Comparison of ENCODE assay signal across 22 cellular contexts in genomic region chr12:127642208-127642607, GRCh38.
A peak's percentile ranks its signal among the peaks of the same experiment; 100 is the strongest.
DNase-seq lines count a peak whose midpoint lies in the region; ATAC-seq and TF ChIP-seq lines count a peak whose summit lies in the region.
"Had no signal": no experiment of that assay in that cellular context is flagged by ENCODE, and none has a peak within 500 bp of the region (broad histone marks: within the 10 kb centered on the region; RNA-seq: fewer than 3 reads in every experiment).

No MANE protein-coding gene starts in this region.

- H2AFZ ChIP-seq in IMR-90 (replicated peaks; ENCODE audit: low read length, poor library complexity): no peak overlapping the region
- no peak overlapping the region for H2AFZ ChIP-seq in trophoblast cell (ENCODE audit: insufficient read depth, low read length, poor library complexity)
- H2AFZ ChIP-seq: GM23248 had no signal

- H3K27ac ChIP-seq in IMR-90 (ENCODE audit: insufficient read depth, low read length): no peak overlapping the region
- no peak overlapping the region for H3K27ac ChIP-seq in endodermal cell (ENCODE audit: low read depth, low read length)
- H3K27ac ChIP-seq in trophoblast cell (ENCODE audit: low read depth, low read length): no peak overlapping the region
- H3K27ac ChIP-seq: A549; BLaER1 treated with 17β-estradiol and CSF1 and Interleukin-3, amounts not matched to agents 10 nM and 100 nM; GM23248 had no signal

- no peak overlapping the region for H3K56ac ChIP-seq in IMR-90 (ENCODE audit: extremely low read depth, insufficient read depth, low read length)

- H4K8ac ChIP-seq in IMR-90 (ENCODE audit: low read depth in 2 of 2, low read length in 2 of 2) (no peak overlapping the region), trophoblast cell (ENCODE audit: low read depth, low read length) (peak overlapping the region; percentile 38)

- no peaks in the 10 kb centered on the region for H3K36me3 ChIP-seq in IMR-90 (ENCODE audit: control insufficient read depth, insufficient read depth, low read length)
- no peaks in the 10 kb centered on the region for H3K36me3 ChIP-seq in endodermal cell (ENCODE audit: control insufficient read depth, insufficient read depth, low read length)
- no peaks in the 10 kb centered on the region for H3K36me3 ChIP-seq in trophoblast cell (ENCODE audit: control insufficient read depth in 1 of 2, insufficient read depth in 2 of 2, low read length in 2 of 2)
- H3K36me3 ChIP-seq: BE2C; BLaER1 treated with 17β-estradiol and CSF1 and Interleukin-3, amounts not matched to agents 10 nM and 100 nM had no signal

- H3K18ac ChIP-seq in IMR-90 (ENCODE audit: low read depth, low read length): no peak overlapping the region
- no peak overlapping the region for H3K18ac ChIP-seq in trophoblast cell (ENCODE audit: low read length)

- 50% methylated on average over 5 of the region's 8 CpGs; no CpG with 5 or more reads in 1 of the 2 experiments for WGBS in IMR-90 (ENCODE audit: extremely low coverage in 2 of 2, insufficient read length in 1 of 2), 2 experiments
- WGBS in endodermal cell (ENCODE audit: insufficient coverage in 1 of 2, insufficient read length in 1 of 2), 2 experiments: 88 to 93% methylated on average over 6 to 8 of the region's 8 CpGs
- WGBS in trophoblast cell (ENCODE audit: extremely low coverage, insufficient coverage, insufficient read length): no CpG with 5 or more reads among the region's 8 CpGs

- H3K4me3 Mint-ChIP-seq in endodermal cell (no peak overlapping the region), type B pancreatic cell (no peak overlapping the region), HFFc6 (no peak overlapping the region)
- H3K4me3 Mint-ChIP-seq: CD14-positive monocyte; CD4-positive, alpha-beta T cell; CD8-positive, alpha-beta memory T cell had no signal

- no peak overlapping the region for H2AK9ac ChIP-seq in IMR-90 (replicated peaks; ENCODE audit: low read depth, low read length, poor library complexity)

- H3K4me2 ChIP-seq in IMR-90 (ENCODE audit: low read depth, low read length) (no peak overlapping the region), trophoblast cell (ENCODE audit: low read length) (no peak overlapping the region)
- H3K4me2 ChIP-seq: A549; BLaER1 treated with 17β-estradiol and CSF1 and Interleukin-3, amounts not matched to agents 10 nM and 100 nM had no signal

- H3K27me3 Mint-ChIP-seq in endodermal cell (ENCODE audit: insufficient read depth) (no peaks in the 10 kb centered on the region), type B pancreatic cell (no peaks in the 10 kb centered on the region), HFFc6 (ENCODE audit: insufficient read depth) (no peaks in the 10 kb centered on the region; the same call in 1 of the 2 replicates)
- H3K27me3 Mint-ChIP-seq: CD4-positive, alpha-beta T cell; CD8-positive, alpha-beta memory T cell had no signal

- H3K9ac ChIP-seq in IMR-90 (ENCODE audit: low read depth, low read length): no peak overlapping the region
- no peak overlapping the region for H3K9ac ChIP-seq in endodermal cell (ENCODE audit: extremely low read depth, low read length, poor library complexity, severe bottlenecking)
- no peak overlapping the region for H3K9ac ChIP-seq in trophoblast cell (ENCODE audit: low read length)
- H3K9ac ChIP-seq: BLaER1 treated with 17β-estradiol and CSF1 and Interleukin-3, amounts not matched to agents 10 nM and 100 nM; GM23248 had no signal

- H3K36me3 Mint-ChIP-seq in endodermal cell (ENCODE audit: low read depth) (no peaks in the 10 kb centered on the region), type B pancreatic cell (no peaks in the 10 kb centered on the region), HFFc6 (ENCODE audit: low read depth) (no peaks in the 10 kb centered on the region)
- H3K36me3 Mint-ChIP-seq: CD14-positive monocyte; CD8-positive, alpha-beta memory T cell had no signal

- H4K12ac ChIP-seq in trophoblast cell (ENCODE audit: low read depth, low read length): no peak overlapping the region

- H3K4me1 Mint-ChIP-seq in endodermal cell: peaks cover 11% of the 10 kb centered on the region
- peaks cover 6% of the 10 kb centered on the region for H3K4me1 Mint-ChIP-seq in type B pancreatic cell (ENCODE audit: unreplicated experiment)
- peaks cover 22% of the 10 kb centered on the region for H3K4me1 Mint-ChIP-seq in HFFc6 (ENCODE audit: low read depth)
- H3K4me1 Mint-ChIP-seq: CD14-positive monocyte; CD8-positive, alpha-beta memory T cell had no signal

- intact Hi-C loops in IMR-90 (cut with micrococcal nuclease): no loop called here

- H3K9me3 Mint-ChIP-seq in endodermal cell (peaks cover 7% of the 10 kb centered on the region), type B pancreatic cell (peaks cover 5% of the 10 kb centered on the region), HFFc6 (no peaks in the 10 kb centered on the region)
- H3K9me3 Mint-ChIP-seq: CD4-positive, alpha-beta T cell had no signal

- H2BK20ac ChIP-seq in IMR-90 (ENCODE audit: low read depth, low read length): 0 out of 2 replicates have a peak overlapping the region, but pooled peaks have one; percentile 3

- H3K27ac Mint-ChIP-seq in endodermal cell (no peak overlapping the region), type B pancreatic cell (no peak overlapping the region), HFFc6 (no peak overlapping the region)
- H3K27ac Mint-ChIP-seq: CD14-positive monocyte; CD4-positive, alpha-beta T cell; CD8-positive, alpha-beta memory T cell had no signal

- H4K20me1 ChIP-seq in IMR-90 (ENCODE audit: insufficient read depth, low read length): no peaks in the 10 kb centered on the region
- H4K20me1 ChIP-seq: BLaER1 treated with 17β-estradiol and CSF1 and Interleukin-3, amounts not matched to agents 10 nM and 100 nM had no signal

- no peaks in the 10 kb centered on the region for H3K79me1 ChIP-seq in IMR-90 (ENCODE audit: low read depth in 1 of 2, low read length in 2 of 2)
- peaks cover 2% of the 10 kb centered on the region for H3K79me1 ChIP-seq in trophoblast cell (ENCODE audit: low read length)

- no peaks in the 10 kb centered on the region for H3K27me3 ChIP-seq in IMR-90 (ENCODE audit: control insufficient read depth, insufficient read depth, low read length)
- H3K27me3 ChIP-seq in endodermal cell (ENCODE audit: control insufficient read depth, insufficient read depth, low read length, poor library complexity, severe bottlenecking): no peaks in the 10 kb centered on the region
- no peaks in the 10 kb centered on the region for H3K27me3 ChIP-seq in trophoblast cell (ENCODE audit: insufficient read depth, low read length)
- H3K27me3 ChIP-seq: BE2C; BLaER1 treated with 17β-estradiol and CSF1 and Interleukin-3, amounts not matched to agents 10 nM and 100 nM had no signal

- CTCF ChIA-PET in IMR-90 (lab: Yijun Ruan, JAX): no interaction called here

- H2BK15ac ChIP-seq in IMR-90 (ENCODE audit: low read depth, low read length): no peak overlapping the region

- no peak overlapping the region for H4K91ac ChIP-seq in IMR-90 (ENCODE audit: insufficient read depth, low read depth, low read length)
- H4K91ac ChIP-seq in trophoblast cell (ENCODE audit: low read depth, low read length): no peak overlapping the region

- no peaks in the 10 kb centered on the region for H3K79me2 ChIP-seq in trophoblast cell (ENCODE audit: control insufficient read depth, insufficient read depth, low read length, poor library complexity)

- DNase-seq in IMR-90: no peak
- DNase-seq in endodermal cell: peak; percentile 63
- DNase-seq in trophoblast cell: no peak
- no peak for DNase-seq in 8988T
- DNase-seq in type B pancreatic cell (ENCODE audit: extremely low spot score, unreplicated experiment): no peak
- no peak for DNase-seq in HFFc6
- DNase-seq: ACHN; AML-193; BE2C; CD4-positive, alpha-beta T cell; CD8-positive, alpha-beta memory T cell; DMS 273 treated with DMSO at 0.1 percent for 48 hours; DMS79; EL; GDM1; GM23248; H7; HCEC 1CT had no signal

- H3K4me1 ChIP-seq in IMR-90 (ENCODE audit: control insufficient read depth, insufficient read depth, low read length): peaks cover 3% of the 10 kb centered on the region; the same call in 1 of the 2 replicates
- H3K4me1 ChIP-seq in endodermal cell (ENCODE audit: control insufficient read depth, insufficient read depth, low read length): no peaks in the 10 kb centered on the region
- H3K4me1 ChIP-seq in trophoblast cell (ENCODE audit: control insufficient read depth in 1 of 2, insufficient read depth in 2 of 2, low read length in 2 of 2): peaks cover 0 to 2% of the 10 kb centered on the region in 2 experiments
- H3K4me1 ChIP-seq: A549; BE2C; BLaER1 treated with 17β-estradiol and CSF1 and Interleukin-3, amounts not matched to agents 10 nM and 100 nM had no signal

- H2AK5ac ChIP-seq in IMR-90 (ENCODE audit: low read depth, low read length) (no peak overlapping the region), trophoblast cell (ENCODE audit: low read length) (peak overlapping the region; percentile 62)

- no peak overlapping the region for H3K23ac ChIP-seq in IMR-90 (ENCODE audit: low read depth, low read length)
- H3K23ac ChIP-seq in trophoblast cell (ENCODE audit: low read length): no peak overlapping the region

- H3K4ac ChIP-seq in IMR-90 (ENCODE audit: low read depth, low read length) (no peak overlapping the region), trophoblast cell (ENCODE audit: low read depth, low read length) (no peak overlapping the region)

- H3K9me1 ChIP-seq in IMR-90 (ENCODE audit: insufficient read depth, low read length): no peaks in the 10 kb centered on the region

- no peak for ATAC-seq in IMR-90 (ENCODE audit: low read depth)
- ATAC-seq: A549, GM12878 had no signal

- no TSS peak for BruUV-seq in IMR-90 (replicated peaks; lab: Mats Ljungman, UMichigan)

- dilution Hi-C loops in IMR-90 (cut with HindIII; ENCODE audit: low sequenced_read_pairs, unreplicated experiment): no loop called here

- no peak for TF ChIP-seq RAD21 in IMR-90 (IDR thresholded peaks at IDR 0.05; ENCODE audit: low read length)

- H3K4me3 ChIP-seq in IMR-90 (ENCODE audit: insufficient read depth, low read depth, low read length): no peak overlapping the region
- H3K4me3 ChIP-seq in endodermal cell (ENCODE audit: low read length): no peak overlapping the region
- no peak overlapping the region for H3K4me3 ChIP-seq in trophoblast cell (ENCODE audit: low read depth, low read length)
- H3K4me3 ChIP-seq: A549; BLaER1 treated with 17β-estradiol and CSF1 and Interleukin-3, amounts not matched to agents 10 nM and 100 nM; GM12878; GM23248 had no signal

- peaks cover 5% of the 10 kb centered on the region for H3K9me3 ChIP-seq in IMR-90 (ENCODE audit: control insufficient read depth, insufficient read depth, low read length)
- peaks cover 8% of the 10 kb centered on the region for H3K9me3 ChIP-seq in endodermal cell (ENCODE audit: control insufficient read depth, low read length)
- no peaks in the 10 kb centered on the region for H3K9me3 ChIP-seq in trophoblast cell (ENCODE audit: insufficient read depth, low read depth, low read length)
- H3K9me3 ChIP-seq: A549, BE2C had no signal

- no peak overlapping the region for H4K5ac ChIP-seq in IMR-90 (ENCODE audit: low read depth, low read length)

- H2BK120ac ChIP-seq in IMR-90 (ENCODE audit: low read depth, low read length) (no peak overlapping the region), trophoblast cell (ENCODE audit: insufficient read depth, low read length, poor library complexity) (no peak overlapping the region)

- TF ChIP-seq CTCF in IMR-90 (conservative IDR thresholded peaks at IDR 0.05; ENCODE audit: low read depth, low read length) (no peak), endodermal cell (conservative IDR thresholded peaks at IDR 0.05) (no peak), type B pancreatic cell (conservative IDR thresholded peaks at IDR 0.05) (no peak), HFFc6 (IDR thresholded peaks at IDR 0.05) (no peak)

- POLR2A ChIA-PET in IMR-90 (lab: Charles Lee; ENCODE audit: unreplicated experiment): no interaction called here

- in situ Hi-C loops in IMR-90 (cut with MboI; ENCODE audit: low sequenced_read_pairs): no loop called here

- H3K14ac ChIP-seq in IMR-90 (replicated peaks; ENCODE audit: low read depth, low read length) (no peak overlapping the region), trophoblast cell (ENCODE audit: low read length) (no peak overlapping the region)

- TF ChIP-seq POLR2A in IMR-90 (IDR thresholded peaks at IDR 0.05; ENCODE audit: low read depth, low read length): no peak

- H2BK12ac ChIP-seq in trophoblast cell (ENCODE audit: low read length): peak overlapping the region; percentile 40

- H2BK5ac ChIP-seq in IMR-90 (ENCODE audit: low read depth, low read length, poor library complexity, severe bottlenecking): no peak overlapping the region
- no peak overlapping the region for H2BK5ac ChIP-seq in trophoblast cell (ENCODE audit: low read depth, low read length, poor library complexity)
